15 cellular contexts compared by ENCODE assay signal in genomic region chr14:50790568-50790967, GRCh38. TPM values are rescaled to one million over a fixed set of nuclear protein-coding genes. Genes with fewer than 3 reads are reported as not detected.
DNase-seq lines count a peak whose midpoint lies in the region; ATAC-seq and TF ChIP-seq lines count a peak whose summit lies in the region.
"Had no signal": no experiment of that assay in that cellular context is flagged by ENCODE, and none has a peak within 500 bp of the region (broad histone marks: within the 10 kb centered on the region; RNA-seq: fewer than 3 reads in every experiment).

No MANE protein-coding gene starts in this region.

- peaks cover 73% of the 10 kb centered on the region for H3K36me3 Mint-ChIP-seq in activated T-cell treated with anti-CD3 and anti-CD28 coated beads, Interleukin-2, amount 50 U/mL, for 24 hours (ENCODE audit: low read depth)
- H3K36me3 Mint-ChIP-seq in stimulated activated effector memory CD8-positive, alpha-beta T cell treated with anti-CD3 and anti-CD28 coated beads, Interleukin-12 subunit alpha, Interleukin-12 subunit beta, amount 100 ng/mL, for 72 hours: peaks cover 26% of the 10 kb centered on the region

- TF ChIP-seq CTCF in fibroblast of the aortic adventitia (IDR thresholded peaks at IDR 0.05; ENCODE audit: insufficient read depth, low read length): no peak

- H3K27me3 Mint-ChIP-seq in activated T-cell treated with anti-CD3 and anti-CD28 coated beads, Interleukin-2, amount 50 U/mL, for 24 hours: no peaks in the 10 kb centered on the region

- H3K9me3 Mint-ChIP-seq in activated T-cell treated with anti-CD3 and anti-CD28 coated beads, Interleukin-2, amount 50 U/mL, for 24 hours: no peaks in the 10 kb centered on the region
- no peaks in the 10 kb centered on the region for H3K9me3 Mint-ChIP-seq in stimulated activated effector memory CD8-positive, alpha-beta T cell treated with anti-CD3 and anti-CD28 coated beads, Interleukin-12 subunit alpha, Interleukin-12 subunit beta, amount 100 ng/mL, for 72 hours

- peaks cover 93% of the 10 kb centered on the region for H3K4me1 Mint-ChIP-seq in activated T-cell treated with anti-CD3 and anti-CD28 coated beads, Interleukin-2, amount 50 U/mL, for 24 hours (ENCODE audit: low read depth)
- H3K4me1 Mint-ChIP-seq in stimulated activated effector memory CD8-positive, alpha-beta T cell treated with anti-CD3 and anti-CD28 coated beads, Interleukin-12 subunit alpha, Interleukin-12 subunit beta, amount 100 ng/mL, for 72 hours: peaks cover 80% of the 10 kb centered on the region

- no peak for ATAC-seq in stimulated activated effector memory CD8-positive, alpha-beta T cell treated with anti-CD3 and anti-CD28 coated beads, Interleukin-12 subunit alpha, Interleukin-12 subunit beta, amount 100 ng/mL, for 72 hours
- ATAC-seq in GM18498 (IDR thresholded peaks at IDR 0.05; ENCODE audit: unreplicated experiment): no peak
- ATAC-seq: A549 had no signal

- no peak overlapping the region for H3K4me3 Mint-ChIP-seq in activated T-cell treated with anti-CD3 and anti-CD28 coated beads, Interleukin-2, amount 50 U/mL, for 24 hours
- H3K4me3 Mint-ChIP-seq in stimulated activated effector memory CD8-positive, alpha-beta T cell treated with anti-CD3 and anti-CD28 coated beads, Interleukin-12 subunit alpha, Interleukin-12 subunit beta, amount 100 ng/mL, for 72 hours: no peak overlapping the region

- peak overlapping the region; percentile 75 for H3K27ac Mint-ChIP-seq in activated T-cell treated with anti-CD3 and anti-CD28 coated beads, Interleukin-2, amount 50 U/mL, for 24 hours
- H3K27ac Mint-ChIP-seq in stimulated activated effector memory CD8-positive, alpha-beta T cell treated with anti-CD3 and anti-CD28 coated beads, Interleukin-12 subunit alpha, Interleukin-12 subunit beta, amount 100 ng/mL, for 72 hours: peak overlapping the region; percentile 17

- no peak for DNase-seq in activated T-cell treated with anti-CD3 and anti-CD28 coated beads, Interleukin-2, amount 50 U/mL, for 24 hours
- no peak for DNase-seq in activated T-cell treated with anti-CD3 and anti-CD28 coated beads for 4 hours
- peak; percentile 95 for DNase-seq in NCI-H226
- DNase-seq in fibroblast of the aortic adventitia (ENCODE audit: low read depth): peak; percentile 72
- DNase-seq in stimulated activated effector memory CD8-positive, alpha-beta T cell treated with anti-CD3 and anti-CD28 coated beads, Interleukin-12 subunit alpha, Interleukin-12 subunit beta, amount 100 ng/mL, for 72 hours (ENCODE audit: low spot score in 2 of 2): no peak
- no peak for DNase-seq in DMS 273 (lab: John Stamatoyannopoulos, UW; ENCODE audit: unreplicated experiment)
- DNase-seq in NCI-H187 treated with DMSO at 0.1 percent for 48 hours (lab: John Stamatoyannopoulos, UW): no peak
- DNase-seq: activated CD4-positive, alpha-beta T cell treated with anti-CD3 and anti-CD28 coated beads, Interleukin-2, amount 50 U/mL, for 48 hours; activated naive CD4-positive, alpha-beta T cell treated with anti-CD3 and anti-CD28 coated beads, Interleukin-2, amount 50 U/mL, for 16 hours; NCI-H446 treated with DMSO at 0.1 percent for 48 hours; occipital lobe had no signal

- H3K4me3 ChIP-seq in fibroblast of the aortic adventitia (ENCODE audit: low read depth, low read length): no peak overlapping the region
- H3K4me3 ChIP-seq: A549, coronary artery, Peyer's patch had no signal

RNA-seq across cellular contexts. Expression of gene NIN, which starts 40.4 kb away (rescaled TPM):
- 33.4 and 62.8 TPM in 2 replicates for total RNA-seq in fibroblast of the aortic adventitia (ENCODE audit: low replicate concordance)

Comparison
In these comparisons a context has a peak if more than half of its experiments do, and no peak if none do; other contexts are left out.
1. DNase-seq: peak in NCI-H226 (single experiment) and fibroblast of the aortic adventitia (single experiment); none in activated T-cell treated with anti-CD3 and anti-CD28 coated beads, Interleukin-2, amount 50 U/mL, for 24 hours (single experiment), activated T-cell treated with anti-CD3 and anti-CD28 coated beads for 4 hours (single experiment), stimulated activated effector memory CD8-positive, alpha-beta T cell treated with anti-CD3 and anti-CD28 coated beads, Interleukin-12 subunit alpha, Interleukin-12 subunit beta, amount 100 ng/mL, for 72 hours (0 of 2), DMS 273 (single experiment) and NCI-H187 treated with DMSO at 0.1 percent for 48 hours (single experiment).